8 cellular contexts compared by ENCODE assay signal in genomic region chr16:72093448-72094265, GRCh38. TPM values are rescaled to one million over a fixed set of nuclear protein-coding genes. Genes with fewer than 3 reads are reported as not detected.
DNase-seq lines count a peak whose midpoint lies in the region; ATAC-seq and TF ChIP-seq lines count a peak whose summit lies in the region.

DHX38 (plus strand) TSS chr16:72093847; CDS start chr16:72096158, 2,311 bp downstream.
TXNL4B (minus strand) TSS chr16:72093620; CDS start chr16:72090749, 2,871 bp downstream.

- H3K4me1 ChIP-seq in RWPE2 (ENCODE audit: insufficient read depth, poor library complexity, severe bottlenecking), result peaks cover 17% of the 10 kb centered on the region

- peaks cover 36% of the 10 kb centered on the region for H3K4me1 Mint-ChIP-seq in activated T-helper 2 cell treated with anti-CD3 and anti-CD28 coated beads, Interferon-gamma antibody, Interleukin-2, Interleukin-4, amounts not matched to agents 10 μg/mL and 5 μg/mL and 100 μg/mL, durations not matched to agents 14 hours and 24 hours and 36 hours (ENCODE audit: low read depth)
- peaks cover 42 to 74% (median 58%) of the 10 kb centered on the region in 4 donors for H3K4me1 Mint-ChIP-seq in naive thymus-derived CD8-positive, alpha-beta T cell

- H3K4me3 ChIP-seq in RWPE2 (ENCODE audit: severe bottlenecking) (peak within 1 kb of the TSS; percentile 80), fibroblast of mammary gland (ENCODE audit: control insufficient read depth, low read depth, low read length) (peak within 1 kb of the TSS; percentile 98)

- TF ChIP-seq CTCF in RWPE2 (IDR thresholded peaks at IDR 0.05; ENCODE audit: poor library complexity, severe bottlenecking) (no peak), fibroblast of mammary gland (conservative IDR thresholded peaks at IDR 0.05; ENCODE audit: control insufficient read depth, insufficient read depth, low read depth, low read length) (no peak)

- no peaks in the 10 kb centered on the region for H3K9me3 Mint-ChIP-seq in activated T-helper 2 cell treated with anti-CD3 and anti-CD28 coated beads, Interferon-gamma antibody, Interleukin-2, Interleukin-4, amounts not matched to agents 10 μg/mL and 5 μg/mL and 100 μg/mL, durations not matched to agents 14 hours and 24 hours and 36 hours
- H3K9me3 Mint-ChIP-seq in naive thymus-derived CD8-positive, alpha-beta T cell, result no peaks in the 10 kb centered on the region

- H3K36me3 ChIP-seq in RWPE2 (ENCODE audit: low read depth), result peaks cover 63% of the 10 kb centered on the region

- peak within 1 kb of the TSS; percentile 55 for H3K27ac ChIP-seq in RWPE2 (ENCODE audit: poor library complexity, severe bottlenecking)

- H3K27me3 ChIP-seq in RWPE2 (ENCODE audit: insufficient read depth, poor library complexity, severe bottlenecking), result no peaks in the 10 kb centered on the region

- peak within 1 kb of the TSS; percentile 98 for H3K4me3 Mint-ChIP-seq in activated T-helper 2 cell treated with anti-CD3 and anti-CD28 coated beads, Interferon-gamma antibody, Interleukin-2, Interleukin-4, amounts not matched to agents 10 μg/mL and 5 μg/mL and 100 μg/mL, durations not matched to agents 14 hours and 24 hours and 36 hours (ENCODE audit: low read depth)
- H3K4me3 Mint-ChIP-seq in naive thymus-derived CD8-positive, alpha-beta T cell, result peak within 1 kb of the TSS; percentile 92 to 100 (median 98)

- intact Hi-C loops in activated T-helper 2 cell treated with anti-CD3 and anti-CD28 coated beads, Interferon-gamma antibody, Interleukin-2, Interleukin-4, amounts not matched to agents 10 μg/mL and 5 μg/mL and 100 μg/mL, durations not matched to agents 14 hours and 24 hours and 36 hours (cut with micrococcal nuclease), result loop anchor here (1.0 to 10.0 kb wide), 7 partner anchors 27 to 806 kb away; partner anchors contain the start of genes CMTR2, DHODH, IST1 and PHLPP2

- H3K36me3 Mint-ChIP-seq in activated T-helper 2 cell treated with anti-CD3 and anti-CD28 coated beads, Interferon-gamma antibody, Interleukin-2, Interleukin-4, amounts not matched to agents 10 μg/mL and 5 μg/mL and 100 μg/mL, durations not matched to agents 14 hours and 24 hours and 36 hours (ENCODE audit: low read depth), result peaks cover 60% of the 10 kb centered on the region
- peaks cover 0 to 54% (median 16%) of the 10 kb centered on the region in 3 donors for H3K36me3 Mint-ChIP-seq in naive thymus-derived CD8-positive, alpha-beta T cell

- POLR2A ChIA-PET in naive thymus-derived CD8-positive, alpha-beta T cell (lab: Charles Lee), result interaction anchor here (0.6 to 1.9 kb wide), 5 partner anchors 10 to 529 kb away, joined by 3 to 4 read pairs (median 4); no protein-coding TSS in a partner anchor

- peak within 1 kb of the TSS; percentile 99 for H3K27ac Mint-ChIP-seq in activated T-helper 2 cell treated with anti-CD3 and anti-CD28 coated beads, Interferon-gamma antibody, Interleukin-2, Interleukin-4, amounts not matched to agents 10 μg/mL and 5 μg/mL and 100 μg/mL, durations not matched to agents 14 hours and 24 hours and 36 hours
- peak within 1 kb of the TSS; percentile 93 to 100 (median 99) for H3K27ac Mint-ChIP-seq in naive thymus-derived CD8-positive, alpha-beta T cell

- no peaks in the 10 kb centered on the region for H3K9me3 ChIP-seq in RWPE2 (ENCODE audit: severe bottlenecking)

- ATAC-seq in RWPE2 (ENCODE audit: low read depth), result peak; percentile 99
- peak; percentile 95 to 96 for ATAC-seq in naive thymus-derived CD8-positive, alpha-beta T cell

- H3K27me3 Mint-ChIP-seq in activated T-helper 2 cell treated with anti-CD3 and anti-CD28 coated beads, Interferon-gamma antibody, Interleukin-2, Interleukin-4, amounts not matched to agents 10 μg/mL and 5 μg/mL and 100 μg/mL, durations not matched to agents 14 hours and 24 hours and 36 hours (ENCODE audit: low read depth), result no peaks in the 10 kb centered on the region
- no peaks in the 10 kb centered on the region for H3K27me3 Mint-ChIP-seq in naive thymus-derived CD8-positive, alpha-beta T cell

- peak; percentile 99 for DNase-seq in EH (ENCODE audit: low read depth)
- peak; percentile 99 for DNase-seq in H4 (ENCODE audit: low spot score)
- DNase-seq in LoVo (ENCODE audit: low spot score), result peak; percentile 97
- DNase-seq in RWPE2 (ENCODE audit: low spot score), result peak; percentile 92
- DNase-seq in activated T-helper 2 cell treated with anti-CD3 and anti-CD28 coated beads, Interferon-gamma antibody, Interleukin-2, Interleukin-4, amounts not matched to agents 10 μg/mL and 5 μg/mL and 100 μg/mL, durations not matched to agents 14 hours and 24 hours and 36 hours (ENCODE audit: low spot score), result peak; percentile 92
- peak; percentile 99 for DNase-seq in fibroblast of mammary gland (ENCODE audit: low read depth)
- DNase-seq in naive thymus-derived CD8-positive, alpha-beta T cell, result peak; percentile 72 to 96 (median 91)
- peak; percentile 76 to 93 (median 90) for DNase-seq in stimulated activated naive CD4-positive, alpha-beta T cell (lab: John Stamatoyannopoulos, UW)

RNA-seq across cellular contexts. Expression of gene DHX38, which starts in this region (rescaled TPM):
- 25.0 and 40.0 TPM in 2 replicates for total RNA-seq in H4 (2014; rRNA removed; shearing (Covaris generic))
- 86.3 and 95.8 TPM in 2 replicates for total RNA-seq in activated T-helper 2 cell treated with anti-CD3 and anti-CD28 coated beads, Interferon-gamma antibody, Interleukin-2, Interleukin-4, amounts not matched to agents 10 μg/mL and 5 μg/mL and 100 μg/mL, durations not matched to agents 14 hours and 24 hours and 36 hours
- 100 to 1,000 TPM; 112 to 120 TPM for total RNA-seq in naive thymus-derived CD8-positive, alpha-beta T cell
- 10 to 100 TPM; 16.8 to 36.9 (median 25.9) TPM for polyA plus RNA-seq in naive thymus-derived CD8-positive, alpha-beta T cell

RNA-seq across cellular contexts. Expression of gene TXNL4B, which starts in this region (rescaled TPM):
- 7.5 and 13.4 TPM in 2 replicates for total RNA-seq in H4 (2014; rRNA removed; shearing (Covaris generic))
- total RNA-seq in activated T-helper 2 cell treated with anti-CD3 and anti-CD28 coated beads, Interferon-gamma antibody, Interleukin-2, Interleukin-4, amounts not matched to agents 10 μg/mL and 5 μg/mL and 100 μg/mL, durations not matched to agents 14 hours and 24 hours and 36 hours, result 16.5 and 17.1 TPM in 2 replicates
- 10 to 100 TPM; 18.7 to 20.3 TPM for total RNA-seq in naive thymus-derived CD8-positive, alpha-beta T cell
- 10 to 100 TPM; 12.0 to 17.5 (median 15.7) TPM for polyA plus RNA-seq in naive thymus-derived CD8-positive, alpha-beta T cell

Comparison
In these comparisons a context has a peak if more than half of its experiments do, and no peak if none do; other contexts are left out.
1. Peak in every context shown above with its lines: DNase-seq, ATAC-seq, H3K4me3 ChIP-seq and H3K27ac ChIP-seq.